ENCODE assay signal across 8 cellular contexts in the genomic region with DNA sequence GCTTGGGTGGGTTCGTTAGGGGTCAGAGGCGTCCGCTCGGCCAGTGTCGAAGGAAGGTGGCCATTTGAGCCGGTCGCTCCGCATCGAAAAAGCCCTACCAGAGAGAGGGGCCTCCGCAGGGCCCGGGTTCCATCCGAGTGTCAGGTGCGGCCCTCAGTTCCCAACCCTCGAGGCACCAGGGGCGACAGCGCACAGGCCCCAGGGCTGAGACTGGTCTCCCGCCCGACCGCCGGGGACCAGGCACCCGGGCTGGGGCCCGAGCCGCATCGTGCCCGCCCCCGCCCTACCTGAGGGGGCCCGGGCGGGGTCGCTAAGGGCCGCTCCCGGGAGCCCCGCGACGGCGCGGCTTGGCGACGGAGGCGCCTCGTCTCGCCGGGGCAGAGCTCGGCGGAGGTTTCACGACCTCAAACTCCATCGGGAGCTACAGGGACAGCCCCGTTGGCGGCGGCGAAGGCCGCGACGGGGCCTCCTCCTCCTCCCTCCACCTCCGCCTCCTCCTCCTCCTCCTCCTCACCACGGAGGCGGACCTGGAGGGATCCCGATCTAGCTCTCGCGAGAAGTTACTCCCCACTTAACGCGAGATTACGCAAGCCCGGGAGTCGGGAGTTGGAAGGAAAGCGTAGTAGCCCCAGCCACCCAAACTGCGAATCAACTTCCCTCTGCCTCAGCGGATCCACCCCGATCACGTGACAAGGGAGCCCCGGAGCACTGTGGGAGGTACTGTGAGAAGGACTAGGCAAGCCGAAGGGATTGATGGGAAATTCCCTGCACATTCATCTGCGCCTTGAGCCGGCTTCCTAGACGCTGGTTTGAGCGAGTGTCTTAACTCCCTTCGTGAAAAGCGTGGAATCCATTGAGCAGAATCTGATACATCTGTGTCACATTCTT. TPM values are rescaled to one million over a fixed set of nuclear protein-coding genes. Genes with fewer than 3 reads are reported as not detected.
DNase-seq lines count a peak whose midpoint lies in the region; ATAC-seq and TF ChIP-seq lines count a peak whose summit lies in the region.

Gene RC3H2 (minus strand): TSS at position 537 of the 888 bp plus-strand sequence. CDS start 7,850 bp downstream, outside the sequence.

- peak within 1 kb of the TSS; percentile 75 to 93 (median 86) for H3K4me3 ChIP-seq in heart left ventricle

- peak; percentile 93 for DNase-seq in GM13976 (ENCODE audit: low spot score)
- peak; percentile 94 for DNase-seq in NCI-H146 treated with DMSO at 0.1 percent for 48 hours (lab: John Stamatoyannopoulos, UW; ENCODE audit: unreplicated experiment)
- DNase-seq in amniotic epithelial cell (ENCODE audit: low read depth) = peak; percentile 100
- peak; percentile 97 to 99 (median 99) for DNase-seq in heart left ventricle
- DNase-seq in pons (ENCODE audit: low spot score) = peak; percentile 100
- DNase-seq in type B pancreatic cell (ENCODE audit: extremely low spot score, unreplicated experiment) = peak; percentile 98

- H3K27me3 ChIP-seq in heart left ventricle = no peaks in the 10 kb centered on the region

- H3K4me3 Mint-ChIP-seq in type B pancreatic cell = peak within 1 kb of the TSS; percentile 95

- H3K4me1 ChIP-seq in heart left ventricle = peaks cover 3 to 44% (median 29%) of the 10 kb centered on the region in 12 donors

- no peaks in the 10 kb centered on the region for H3K36me3 Mint-ChIP-seq in type B pancreatic cell

- peaks cover 0 to 25% (median 14%) of the 10 kb centered on the region in 9 donors for H3K36me3 ChIP-seq in heart left ventricle

- TF ChIP-seq POLR2A in heart left ventricle (IDR thresholded peaks at IDR 0.05) = peak; percentile 90 to 98

- peak; percentile 75 for ATAC-seq in HG02870 (IDR thresholded peaks at IDR 0.05; ENCODE audit: unreplicated experiment)
- ATAC-seq in heart left ventricle = peak; percentile 98 to 99 (median 99)

- H3K27me3 Mint-ChIP-seq in type B pancreatic cell = no peaks in the 10 kb centered on the region

- 0% methylated on average over 28 to 77 of the region's 77 CpGs for WGBS in heart left ventricle, 4 donors

- no peaks in the 10 kb centered on the region for H3K9me3 Mint-ChIP-seq in type B pancreatic cell

- peaks cover 10% of the 10 kb centered on the region for H3K4me1 Mint-ChIP-seq in type B pancreatic cell (ENCODE audit: unreplicated experiment)

- H3K27ac ChIP-seq in heart left ventricle = peak within 1 kb of the TSS; percentile 87 to 98 (median 96)

- no peaks in the 10 kb centered on the region for H3K9me3 ChIP-seq in heart left ventricle

- intact Hi-C loops in T-helper 1 cell treated with Interleukin-12 subunit alpha and Interleukin-12 subunit beta and Interleukin-4 antibody, amounts not matched to agents 30 ng/mL and 1 ng/mL, for 36 hours (cut with micrococcal nuclease) = loop anchor here (1.0 to 10.0 kb wide), 12 partner anchors 8 to 812 kb away; partner anchors contain the start of genes MORN5, MRRF, NDUFA8 and PDCL
- intact Hi-C loops in heart left ventricle (cut with DNase I) = loop anchor here in 4 of 10 donors (1.0 to 10.0 kb wide), 7 partner anchors 8 to 360 kb away; partner anchors contain the start of genes RABGAP1 (in 2 of the 4), STRBP (in 1 of the 4) and ZBTB6 (in 1 of the 4)

- in situ Hi-C loops in GM13976 (cut with MboI; ENCODE audit: low sequenced_read_pairs, unreplicated experiment) = no loop called here

- TF ChIP-seq CTCF in GM13976 (IDR thresholded peaks at IDR 0.05; ENCODE audit: borderline replicate concordance, control extremely low read depth, extremely low read depth, insufficient read depth, missing control alignments) (no peak), heart left ventricle (IDR thresholded peaks at IDR 0.05) (peak in 1 of 12 donors; percentile 8), type B pancreatic cell (conservative IDR thresholded peaks at IDR 0.05) (no peak)

- peak within 1 kb of the TSS; percentile 97 for H3K27ac Mint-ChIP-seq in type B pancreatic cell

RNA-seq across cellular contexts. Expression of gene RC3H2, which starts in this region (rescaled TPM):
- 52.6 and 54.5 TPM in 2 replicates for total RNA-seq in T-helper 1 cell treated with Interleukin-12 subunit alpha and Interleukin-12 subunit beta and Interleukin-4 antibody, amounts not matched to agents 30 ng/mL and 1 ng/mL, for 36 hours
- total RNA-seq in heart left ventricle = 10 to 100 TPM; 36.2 to 52.2 (median 45.4) TPM
- 10 to 100 TPM; 11.7 to 21.3 TPM for polyA plus RNA-seq in heart left ventricle
- total RNA-seq in type B pancreatic cell (ENCODE audit: low replicate concordance) = 57.7 TPM in 2 replicates

Comparison
In these comparisons a context has a peak if more than half of its experiments do, and no peak if none do; other contexts are left out.
1. Peak in every context shown above with its lines: DNase-seq, ATAC-seq, H3K4me3 ChIP-seq and H3K27ac ChIP-seq.